ENCODE assay signal across 9 cellular contexts in the genomic region with DNA sequence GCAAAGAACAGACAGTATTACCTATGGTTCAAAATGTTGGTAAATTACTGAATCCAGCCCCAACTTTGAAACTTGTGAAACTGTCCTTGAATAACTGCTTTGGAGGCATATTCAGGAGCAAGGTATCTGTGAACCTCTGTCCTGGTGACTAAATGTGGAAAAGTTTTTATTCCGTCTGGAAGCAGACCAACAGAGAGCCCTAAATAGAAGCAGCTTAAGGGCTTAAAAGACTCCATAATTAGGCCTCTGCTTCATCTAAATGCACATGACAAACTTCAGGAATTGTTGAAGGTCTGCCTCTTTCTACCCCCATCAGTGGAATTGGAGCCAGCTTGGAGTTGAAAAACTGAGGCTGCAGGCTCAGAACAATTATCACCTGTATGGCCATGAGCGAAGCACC.
"Had no signal": no experiment of that assay in that cellular context is flagged by ENCODE, and none has a peak within 500 bp of the region (broad histone marks: within the 10 kb centered on the region; RNA-seq: fewer than 3 reads in every experiment).

No MANE protein-coding gene starts in this region.

- H3K27ac ChIP-seq: GM23248, HL-60 had no signal

- H3K9ac ChIP-seq: GM23248 had no signal

- ATAC-seq: HCT116, K562 had no signal

- FAIRE-seq: K562 had no signal

- H3K4me3 ChIP-seq: GM23248, HAP-1, K562 had no signal

- DNase-seq: GM23248, GOT3, H7, HFFc6, IMR-90 had no signal

- H3K27ac Mint-ChIP-seq: HFFc6 had no signal

- H3K9me3 ChIP-seq: HAP-1 had no signal

- H3K4me1 ChIP-seq: HAP-1 had no signal

- H2AFZ ChIP-seq: GM23248 had no signal

- H3K36me3 ChIP-seq: HAP-1 had no signal

- H3K4me3 Mint-ChIP-seq: HFFc6 had no signal
